1 cellular context compared by ENCODE assay signal in the genomic region with DNA sequence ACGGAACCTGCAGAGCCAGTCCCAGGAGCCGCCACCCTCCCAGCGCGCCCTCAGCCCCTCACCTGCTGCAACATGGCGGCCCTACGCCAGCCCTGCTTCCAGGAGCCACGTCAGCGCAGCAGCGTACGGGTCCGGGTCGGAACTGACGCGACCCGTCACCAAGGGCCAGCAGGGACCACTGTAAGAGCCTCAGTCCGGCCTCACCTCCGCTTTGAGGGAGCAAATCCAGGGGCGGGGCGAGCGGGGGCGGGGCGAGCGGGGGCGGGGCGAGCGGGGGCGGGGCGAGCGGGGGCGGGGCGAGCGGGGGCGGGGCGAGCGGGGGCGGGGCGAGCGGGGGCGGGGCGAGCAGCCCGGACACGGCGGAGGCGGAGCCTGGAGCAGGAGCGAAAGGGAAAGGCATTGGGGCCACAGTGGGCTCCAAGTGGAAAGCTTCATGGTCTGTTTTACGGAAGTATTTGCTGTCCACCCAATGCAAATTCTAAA.
TF ChIP-seq lines count a peak whose summit lies in the region.
"Not testable (repeated sequence)": the region's sequence is repeated elsewhere in the genome, so short reads cannot be mapped to it uniquely, and the experiment has no call there.

A gene (minus strand): TSS at position 109 of the 483 bp plus-strand sequence. CDS start 35 bp downstream, at position 74.

TF ChIP-seq in HepG2, 621 proteins besides CTCF, POLR2A, EP300 and RAD21 (continued from another document and continues in another):
- TF ChIP-seq, protein P1, sequence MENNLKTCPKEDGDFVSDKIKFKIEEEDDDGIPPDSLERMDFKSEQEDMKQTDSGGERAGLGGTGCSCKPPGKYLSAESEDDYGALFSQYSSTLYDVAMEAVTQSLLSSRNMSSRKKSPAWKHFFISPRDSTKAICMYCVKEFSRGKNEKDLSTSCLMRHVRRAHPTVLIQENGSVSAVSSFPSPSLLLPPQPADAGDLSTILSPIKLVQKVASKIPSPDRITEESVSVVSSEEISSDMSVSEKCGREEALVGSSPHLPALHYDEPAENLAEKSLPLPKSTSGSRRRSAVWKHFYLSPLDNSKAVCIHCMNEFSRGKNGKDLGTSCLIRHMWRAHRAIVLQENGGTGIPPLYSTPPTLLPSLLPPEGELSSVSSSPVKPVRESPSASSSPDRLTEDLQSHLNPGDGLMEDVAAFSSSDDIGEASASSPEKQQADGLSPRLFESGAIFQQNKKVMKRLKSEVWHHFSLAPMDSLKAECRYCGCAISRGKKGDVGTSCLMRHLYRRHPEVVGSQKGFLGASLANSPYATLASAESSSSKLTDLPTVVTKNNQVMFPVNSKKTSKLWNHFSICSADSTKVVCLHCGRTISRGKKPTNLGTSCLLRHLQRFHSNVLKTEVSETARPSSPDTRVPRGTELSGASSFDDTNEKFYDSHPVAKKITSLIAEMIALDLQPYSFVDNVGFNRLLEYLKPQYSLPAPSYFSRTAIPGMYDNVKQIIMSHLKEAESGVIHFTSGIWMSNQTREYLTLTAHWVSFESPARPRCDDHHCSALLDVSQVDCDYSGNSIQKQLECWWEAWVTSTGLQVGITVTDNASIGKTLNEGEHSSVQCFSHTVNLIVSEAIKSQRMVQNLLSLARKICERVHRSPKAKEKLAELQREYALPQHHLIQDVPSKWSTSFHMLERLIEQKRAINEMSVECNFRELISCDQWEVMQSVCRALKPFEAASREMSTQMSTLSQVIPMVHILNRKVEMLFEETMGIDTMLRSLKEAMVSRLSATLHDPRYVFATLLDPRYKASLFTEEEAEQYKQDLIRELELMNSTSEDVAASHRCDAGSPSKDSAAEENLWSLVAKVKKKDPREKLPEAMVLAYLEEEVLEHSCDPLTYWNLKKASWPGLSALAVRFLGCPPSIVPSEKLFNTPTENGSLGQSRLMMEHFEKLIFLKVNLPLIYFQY (CRISPR knock-in tag; IDR thresholded peaks at IDR 0.05; ENCODE audit: borderline replicate concordance): peak; percentile 96; the same call in 1 of the 2 replicates
- TF ChIP-seq KMT2B (CRISPR knock-in tag; IDR thresholded peaks at IDR 0.05) (peak; percentile 56; the same call in 1 of the 2 replicates), RFXAP (CRISPR knock-in tag; IDR thresholded peaks at IDR 0.05; ENCODE audit: borderline replicate concordance) (peak; percentile 40; the same call in 1 of the 2 replicates), ARNT2 (CRISPR knock-in tag; IDR thresholded peaks at IDR 0.05; ENCODE audit: low read depth) (peak; percentile 51; the same call in 1 of the 2 replicates), KAT7 (CRISPR knock-in tag; IDR thresholded peaks at IDR 0.05; ENCODE audit: borderline replicate concordance) (0 out of 2 replicates have a peak, but pooled peaks have one; percentile 52), RBFOX2 (IDR thresholded peaks at IDR 0.05; ENCODE audit: low read depth, low read length) (peak; percentile 86), MIXL1 (CRISPR knock-in tag; IDR thresholded peaks at IDR 0.05) (0 out of 2 replicates have a peak, but pooled peaks have one; percentile 22), POGZ (CRISPR knock-in tag; IDR thresholded peaks at IDR 0.05) (0 out of 2 replicates have a peak, but pooled peaks have one; percentile 21), GATAD2A (CRISPR knock-in tag; IDR thresholded peaks at IDR 0.05) (peak; percentile 49), HOXA3 (CRISPR knock-in tag; IDR thresholded peaks at IDR 0.05) (peak; percentile 97), MED1 (CRISPR knock-in tag; IDR thresholded peaks at IDR 0.05) (peak; percentile 48; the same call in 1 of the 2 replicates), ELF1 (CRISPR knock-in tag; IDR thresholded peaks at IDR 0.05) (peak; percentile 36), GABPA (CRISPR knock-in tag; IDR thresholded peaks at IDR 0.05; ENCODE audit: low read depth) (peak; percentile 53), KAT8 (CRISPR knock-in tag; IDR thresholded peaks at IDR 0.05) (peak; percentile 66; the same call in 1 of the 2 replicates), GATAD1 (CRISPR knock-in tag; IDR thresholded peaks at IDR 0.05) (peak; percentile 73), ZNF782 (CRISPR knock-in tag; IDR thresholded peaks at IDR 0.05; ENCODE audit: borderline replicate concordance) (peak; percentile 34; the same call in 1 of the 2 replicates), ZNF768 (CRISPR knock-in tag; IDR thresholded peaks at IDR 0.05) (peak; percentile 69; the same call in 1 of the 2 replicates), CREM (IDR thresholded peaks at IDR 0.05) (0 out of 2 replicates have a peak, but pooled peaks have one; percentile 23), ZBTB7A (CRISPR knock-in tag; IDR thresholded peaks at IDR 0.05) (peak; percentile 67), JUND (CRISPR knock-in tag; IDR thresholded peaks at IDR 0.05) (peak; percentile 56; the same call in 1 of the 2 replicates), NONO (CRISPR knock-in tag; conservative IDR thresholded peaks at IDR 0.05) (peak; percentile 77), MXI1 (IDR thresholded peaks at IDR 0.05; ENCODE audit: borderline replicate concordance, low read depth, low read length) (0 out of 3 replicates have a peak, but pooled peaks have one; percentile 22)
- TF ChIP-seq, protein P2, sequence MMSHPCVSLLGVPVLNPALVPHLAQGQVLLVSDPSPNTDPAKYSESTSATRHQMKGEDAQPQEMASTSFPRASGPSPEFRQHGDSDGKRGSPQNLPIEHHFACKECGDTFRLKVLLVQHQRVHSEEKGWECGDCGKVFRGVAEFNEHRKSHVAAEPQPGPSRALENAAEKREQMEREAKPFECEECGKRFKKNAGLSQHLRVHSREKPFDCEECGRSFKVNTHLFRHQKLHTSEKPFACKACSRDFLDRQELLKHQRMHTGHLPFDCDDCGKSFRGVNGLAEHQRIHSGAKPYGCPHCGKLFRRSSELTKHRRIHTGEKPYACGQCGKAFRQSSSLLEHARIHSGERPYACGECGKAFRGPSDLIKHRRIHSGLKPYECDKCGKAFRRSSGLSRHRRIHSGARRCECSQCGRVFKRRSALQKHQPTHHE (CRISPR knock-in tag; IDR thresholded peaks at IDR 0.05; ENCODE audit: borderline replicate concordance): 0 out of 2 replicates have a peak, but pooled peaks have one; percentile 60
- TF ChIP-seq, protein P3, sequence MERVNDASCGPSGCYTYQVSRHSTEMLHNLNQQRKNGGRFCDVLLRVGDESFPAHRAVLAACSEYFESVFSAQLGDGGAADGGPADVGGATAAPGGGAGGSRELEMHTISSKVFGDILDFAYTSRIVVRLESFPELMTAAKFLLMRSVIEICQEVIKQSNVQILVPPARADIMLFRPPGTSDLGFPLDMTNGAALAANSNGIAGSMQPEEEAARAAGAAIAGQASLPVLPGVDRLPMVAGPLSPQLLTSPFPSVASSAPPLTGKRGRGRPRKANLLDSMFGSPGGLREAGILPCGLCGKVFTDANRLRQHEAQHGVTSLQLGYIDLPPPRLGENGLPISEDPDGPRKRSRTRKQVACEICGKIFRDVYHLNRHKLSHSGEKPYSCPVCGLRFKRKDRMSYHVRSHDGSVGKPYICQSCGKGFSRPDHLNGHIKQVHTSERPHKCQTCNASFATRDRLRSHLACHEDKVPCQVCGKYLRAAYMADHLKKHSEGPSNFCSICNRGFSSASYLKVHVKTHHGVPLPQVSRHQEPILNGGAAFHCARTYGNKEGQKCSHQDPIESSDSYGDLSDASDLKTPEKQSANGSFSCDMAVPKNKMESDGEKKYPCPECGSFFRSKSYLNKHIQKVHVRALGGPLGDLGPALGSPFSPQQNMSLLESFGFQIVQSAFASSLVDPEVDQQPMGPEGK (CRISPR knock-in tag; IDR thresholded peaks at IDR 0.05): peak; percentile 46
- TF ChIP-seq, protein P4, sequence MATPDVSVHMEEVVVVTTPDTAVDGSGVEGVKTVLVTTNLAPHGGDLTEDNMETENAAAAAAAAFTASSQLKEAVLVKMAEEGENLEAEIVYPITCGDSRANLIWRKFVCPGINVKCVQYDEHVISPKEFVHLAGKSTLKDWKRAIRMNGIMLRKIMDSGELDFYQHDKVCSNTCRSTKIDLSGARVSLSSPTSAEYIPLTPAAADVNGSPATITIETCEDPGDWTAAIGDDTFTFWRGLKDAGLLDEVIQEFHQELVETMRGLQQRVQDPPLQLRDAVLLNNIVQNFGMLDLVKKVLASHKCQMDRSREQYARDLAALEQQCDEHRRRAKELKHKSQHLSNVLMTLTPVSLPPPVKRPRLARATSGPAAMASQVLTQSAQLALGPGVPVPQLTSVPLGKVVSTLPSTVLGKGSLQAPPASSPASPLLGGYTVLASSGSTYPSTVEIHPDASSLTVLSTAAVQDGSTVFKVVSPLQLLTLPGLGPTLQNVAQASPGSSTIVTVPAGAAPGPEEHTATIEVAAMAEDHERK (CRISPR knock-in tag; IDR thresholded peaks at IDR 0.05; ENCODE audit: low read depth): peak; percentile 48; the same call in 1 of the 2 replicates
- not testable (repeated sequence) for TF ChIP-seq GABPA (IDR thresholded peaks at IDR 0.05; ENCODE audit: low read depth, low read length); CREM (CRISPR knock-in tag; IDR thresholded peaks at IDR 0.05); NONO (IDR thresholded peaks at IDR 0.05)
- TF ChIP-seq, protein P5, sequence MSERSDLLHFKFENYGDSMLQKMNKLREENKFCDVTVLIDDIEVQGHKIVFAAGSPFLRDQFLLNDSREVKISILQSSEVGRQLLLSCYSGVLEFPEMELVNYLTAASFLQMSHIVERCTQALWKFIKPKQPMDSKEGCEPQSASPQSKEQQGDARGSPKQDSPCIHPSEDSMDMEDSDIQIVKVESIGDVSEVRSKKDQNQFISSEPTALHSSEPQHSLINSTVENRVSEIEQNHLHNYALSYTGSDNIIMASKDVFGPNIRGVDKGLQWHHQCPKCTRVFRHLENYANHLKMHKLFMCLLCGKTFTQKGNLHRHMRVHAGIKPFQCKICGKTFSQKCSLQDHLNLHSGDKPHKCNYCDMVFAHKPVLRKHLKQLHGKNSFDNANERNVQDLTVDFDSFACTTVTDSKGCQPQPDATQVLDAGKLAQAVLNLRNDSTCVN (CRISPR knock-in tag; IDR thresholded peaks at IDR 0.05; ENCODE audit: borderline replicate concordance): 0 out of 2 replicates have a peak, but pooled peaks have one; percentile 20
- TF ChIP-seq, protein P6, sequence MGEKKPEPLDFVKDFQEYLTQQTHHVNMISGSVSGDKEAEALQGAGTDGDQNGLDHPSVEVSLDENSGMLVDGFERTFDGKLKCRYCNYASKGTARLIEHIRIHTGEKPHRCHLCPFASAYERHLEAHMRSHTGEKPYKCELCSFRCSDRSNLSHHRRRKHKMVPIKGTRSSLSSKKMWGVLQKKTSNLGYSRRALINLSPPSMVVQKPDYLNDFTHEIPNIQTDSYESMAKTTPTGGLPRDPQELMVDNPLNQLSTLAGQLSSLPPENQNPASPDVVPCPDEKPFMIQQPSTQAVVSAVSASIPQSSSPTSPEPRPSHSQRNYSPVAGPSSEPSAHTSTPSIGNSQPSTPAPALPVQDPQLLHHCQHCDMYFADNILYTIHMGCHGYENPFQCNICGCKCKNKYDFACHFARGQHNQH (CRISPR knock-in tag; IDR thresholded peaks at IDR 0.05): peak; percentile 54; the same call in 1 of the 2 replicates
- TF ChIP-seq, protein P7, sequence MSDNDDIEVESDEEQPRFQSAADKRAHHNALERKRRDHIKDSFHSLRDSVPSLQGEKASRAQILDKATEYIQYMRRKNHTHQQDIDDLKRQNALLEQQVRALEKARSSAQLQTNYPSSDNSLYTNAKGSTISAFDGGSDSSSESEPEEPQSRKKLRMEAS (IDR thresholded peaks at IDR 0.05): peak; percentile 56; the same call in 1 of the 2 replicates
- TF ChIP-seq, protein P8, sequence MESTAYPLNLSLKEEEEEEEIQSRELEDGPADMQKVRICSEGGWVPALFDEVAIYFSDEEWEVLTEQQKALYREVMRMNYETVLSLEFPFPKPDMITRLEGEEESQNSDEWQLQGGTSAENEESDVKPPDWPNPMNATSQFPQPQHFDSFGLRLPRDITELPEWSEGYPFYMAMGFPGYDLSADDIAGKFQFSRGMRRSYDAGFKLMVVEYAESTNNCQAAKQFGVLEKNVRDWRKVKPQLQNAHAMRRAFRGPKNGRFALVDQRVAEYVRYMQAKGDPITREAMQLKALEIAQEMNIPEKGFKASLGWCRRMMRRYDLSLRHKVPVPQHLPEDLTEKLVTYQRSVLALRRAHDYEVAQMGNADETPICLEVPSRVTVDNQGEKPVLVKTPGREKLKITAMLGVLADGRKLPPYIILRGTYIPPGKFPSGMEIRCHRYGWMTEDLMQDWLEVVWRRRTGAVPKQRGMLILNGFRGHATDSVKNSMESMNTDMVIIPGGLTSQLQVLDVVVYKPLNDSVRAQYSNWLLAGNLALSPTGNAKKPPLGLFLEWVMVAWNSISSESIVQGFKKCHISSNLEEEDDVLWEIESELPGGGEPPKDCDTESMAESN (CRISPR knock-in tag; conservative IDR thresholded peaks at IDR 0.05): peak; percentile 48; the same call in 1 of the 2 replicates
- TF ChIP-seq, protein P9, sequence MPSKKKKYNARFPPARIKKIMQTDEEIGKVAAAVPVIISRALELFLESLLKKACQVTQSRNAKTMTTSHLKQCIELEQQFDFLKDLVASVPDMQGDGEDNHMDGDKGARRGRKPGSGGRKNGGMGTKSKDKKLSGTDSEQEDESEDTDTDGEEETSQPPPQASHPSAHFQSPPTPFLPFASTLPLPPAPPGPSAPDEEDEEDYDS (CRISPR knock-in tag; IDR thresholded peaks at IDR 0.05): peak; percentile 92
- TF ChIP-seq, protein P10, sequence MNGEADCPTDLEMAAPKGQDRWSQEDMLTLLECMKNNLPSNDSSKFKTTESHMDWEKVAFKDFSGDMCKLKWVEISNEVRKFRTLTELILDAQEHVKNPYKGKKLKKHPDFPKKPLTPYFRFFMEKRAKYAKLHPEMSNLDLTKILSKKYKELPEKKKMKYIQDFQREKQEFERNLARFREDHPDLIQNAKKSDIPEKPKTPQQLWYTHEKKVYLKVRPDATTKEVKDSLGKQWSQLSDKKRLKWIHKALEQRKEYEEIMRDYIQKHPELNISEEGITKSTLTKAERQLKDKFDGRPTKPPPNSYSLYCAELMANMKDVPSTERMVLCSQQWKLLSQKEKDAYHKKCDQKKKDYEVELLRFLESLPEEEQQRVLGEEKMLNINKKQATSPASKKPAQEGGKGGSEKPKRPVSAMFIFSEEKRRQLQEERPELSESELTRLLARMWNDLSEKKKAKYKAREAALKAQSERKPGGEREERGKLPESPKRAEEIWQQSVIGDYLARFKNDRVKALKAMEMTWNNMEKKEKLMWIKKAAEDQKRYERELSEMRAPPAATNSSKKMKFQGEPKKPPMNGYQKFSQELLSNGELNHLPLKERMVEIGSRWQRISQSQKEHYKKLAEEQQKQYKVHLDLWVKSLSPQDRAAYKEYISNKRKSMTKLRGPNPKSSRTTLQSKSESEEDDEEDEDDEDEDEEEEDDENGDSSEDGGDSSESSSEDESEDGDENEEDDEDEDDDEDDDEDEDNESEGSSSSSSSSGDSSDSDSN (CRISPR knock-in tag; IDR thresholded peaks at IDR 0.05): peak; percentile 75
- TF ChIP-seq, protein P11, sequence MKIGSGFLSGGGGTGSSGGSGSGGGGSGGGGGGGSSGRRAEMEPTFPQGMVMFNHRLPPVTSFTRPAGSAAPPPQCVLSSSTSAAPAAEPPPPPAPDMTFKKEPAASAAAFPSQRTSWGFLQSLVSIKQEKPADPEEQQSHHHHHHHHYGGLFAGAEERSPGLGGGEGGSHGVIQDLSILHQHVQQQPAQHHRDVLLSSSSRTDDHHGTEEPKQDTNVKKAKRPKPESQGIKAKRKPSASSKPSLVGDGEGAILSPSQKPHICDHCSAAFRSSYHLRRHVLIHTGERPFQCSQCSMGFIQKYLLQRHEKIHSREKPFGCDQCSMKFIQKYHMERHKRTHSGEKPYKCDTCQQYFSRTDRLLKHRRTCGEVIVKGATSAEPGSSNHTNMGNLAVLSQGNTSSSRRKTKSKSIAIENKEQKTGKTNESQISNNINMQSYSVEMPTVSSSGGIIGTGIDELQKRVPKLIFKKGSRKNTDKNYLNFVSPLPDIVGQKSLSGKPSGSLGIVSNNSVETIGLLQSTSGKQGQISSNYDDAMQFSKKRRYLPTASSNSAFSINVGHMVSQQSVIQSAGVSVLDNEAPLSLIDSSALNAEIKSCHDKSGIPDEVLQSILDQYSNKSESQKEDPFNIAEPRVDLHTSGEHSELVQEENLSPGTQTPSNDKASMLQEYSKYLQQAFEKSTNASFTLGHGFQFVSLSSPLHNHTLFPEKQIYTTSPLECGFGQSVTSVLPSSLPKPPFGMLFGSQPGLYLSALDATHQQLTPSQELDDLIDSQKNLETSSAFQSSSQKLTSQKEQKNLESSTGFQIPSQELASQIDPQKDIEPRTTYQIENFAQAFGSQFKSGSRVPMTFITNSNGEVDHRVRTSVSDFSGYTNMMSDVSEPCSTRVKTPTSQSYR (CRISPR knock-in tag; IDR thresholded peaks at IDR 0.05; ENCODE audit: borderline replicate concordance): peak; percentile 48; the same call in 1 of the 2 replicates
